10 cellular contexts compared by ENCODE assay signal in the genomic region with DNA sequence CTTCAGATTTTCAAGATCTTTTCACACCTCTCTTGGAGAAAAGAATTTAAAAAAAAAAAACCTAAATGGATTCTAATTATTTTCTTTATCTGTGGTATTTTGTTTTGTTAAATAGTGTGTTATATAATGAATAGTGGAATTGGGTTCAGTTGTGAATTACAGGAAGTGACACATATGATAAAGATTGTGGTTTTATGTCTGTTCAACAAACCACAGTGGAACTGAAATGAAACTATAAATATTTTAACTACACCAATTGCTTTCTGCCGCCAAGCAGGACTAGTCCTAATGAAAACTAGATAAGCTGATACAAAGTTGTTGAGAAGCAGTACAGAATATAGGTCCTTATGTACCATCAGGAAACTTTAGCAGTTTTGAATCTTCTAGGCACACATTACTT.
DNase-seq lines count a peak whose midpoint lies in the region; ATAC-seq and TF ChIP-seq lines count a peak whose summit lies in the region.
"Had no signal": no experiment of that assay in that cellular context is flagged by ENCODE, and none has a peak within 500 bp of the region (broad histone marks: within the 10 kb centered on the region; RNA-seq: fewer than 3 reads in every experiment).

No MANE protein-coding gene starts in this region.

- no peak overlapping the region for H3K4me3 Mint-ChIP-seq in mesothelial cell of epicardium

- intact Hi-C loops in cardiac septum (cut with DNase I) = no loop called here

- peaks cover 8% of the 10 kb centered on the region for H3K9me3 Mint-ChIP-seq in mesothelial cell of epicardium

- peak; percentile 65 for ATAC-seq in HG02938 (IDR thresholded peaks at IDR 0.05; ENCODE audit: unreplicated experiment)

- H3K4me1 Mint-ChIP-seq in mesothelial cell of epicardium = no peaks in the 10 kb centered on the region

- no peaks in the 10 kb centered on the region for H3K36me3 Mint-ChIP-seq in mesothelial cell of epicardium

- no peak for TF ChIP-seq CTCF in mesothelial cell of epicardium (IDR thresholded peaks at IDR 0.05; ENCODE audit: unreplicated experiment)

- peaks cover 9% of the 10 kb centered on the region; the same call in 1 of the 2 replicates for H3K4me1 ChIP-seq in SJSA1 (replicated peaks)

- no peaks in the 10 kb centered on the region for H3K9me3 ChIP-seq in SJSA1 (replicated peaks)

- peak; percentile 23 for DNase-seq in GM04504 (ENCODE audit: low read depth)
- DNase-seq in SJSA1 (ENCODE audit: low read depth in 1 of 2, low spot score in 2 of 2) = peak in 1 of 2 experiments; percentile 40
- DNase-seq in kidney tubule cell (ENCODE audit: low spot score) = peak; percentile 50
- DNase-seq in cardiac septum (ENCODE audit: low spot score) = no peak
- DNase-seq in mesothelial cell of epicardium (ENCODE audit: low spot score in 2 of 2, unreplicated experiment in 2 of 2) = no peak
- no peak for DNase-seq in NCI-H1105 (lab: John Stamatoyannopoulos, UW)
- no peak for DNase-seq in cerebellum (ENCODE audit: low spot score)
- DNase-seq: amygdala had no signal

- no peak overlapping the region for H3K4me3 ChIP-seq in SJSA1

- no peak overlapping the region for H3K27ac Mint-ChIP-seq in mesothelial cell of epicardium

- H3K27me3 ChIP-seq in SJSA1 (replicated peaks) = no peaks in the 10 kb centered on the region

- H3K27me3 Mint-ChIP-seq in mesothelial cell of epicardium (ENCODE audit: low read depth) = no peaks in the 10 kb centered on the region

- H3K27ac ChIP-seq in SJSA1 = peak overlapping the region; percentile 19; the same call in 1 of the 2 replicates
- H3K27ac ChIP-seq: HL-60 had no signal

- H3K36me3 ChIP-seq in SJSA1 = no peaks in the 10 kb centered on the region

Comparison
In these comparisons a context has a peak if more than half of its experiments do, and no peak if none do; other contexts are left out.
1. DNase-seq: peak in GM04504 (single experiment) and kidney tubule cell (single experiment); none in cardiac septum (single experiment), mesothelial cell of epicardium (0 of 2), NCI-H1105 (single experiment) and cerebellum (single experiment).